ENCODE assay signal across 9 cellular contexts in genomic region chr12:51922762-51923505, GRCh38. TPM values are rescaled to one million over a fixed set of nuclear protein-coding genes. Genes with fewer than 3 reads are reported as not detected.
DNase-seq lines count a peak whose midpoint lies in the region; ATAC-seq, FAIRE-seq and TF ChIP-seq lines count a peak whose summit lies in the region.
"Had no signal": no experiment of that assay in that cellular context is flagged by ENCODE, and none has a peak within 500 bp of the region (broad histone marks: within the 10 kb centered on the region; RNA-seq: fewer than 3 reads in every experiment).

No MANE protein-coding gene starts in this region.

- H3K36me3 ChIP-seq in astrocyte (ENCODE audit: insufficient read depth, low read length) (no peaks in the 10 kb centered on the region), kidney (ENCODE audit: control insufficient read depth in 1 of 2, insufficient read depth in 2 of 2, low read length in 2 of 2) (peaks cover 0 to 3% of the 10 kb centered on the region in 2 donors), stomach smooth muscle (ENCODE audit: control insufficient read depth in 2 of 2, insufficient read depth in 2 of 2, low read length in 2 of 2) (peaks cover 0 to 2% of the 10 kb centered on the region in 2 donors)

- FAIRE-seq in astrocyte (lab: Jason Lieb, UNC) (no peak), kidney (lab: Jason Lieb, UNC) (no peak)
- FAIRE-seq: colon had no signal

- DNase-seq in HFFc6 = peak; percentile 22
- peak; percentile 20 for DNase-seq in astrocyte (ENCODE audit: low read depth)
- DNase-seq in kidney = no peak
- DNase-seq in SHP77 (lab: John Stamatoyannopoulos, UW) = no peak
- no peak for DNase-seq in activated gamma-delta T cell (lab: John Stamatoyannopoulos, UW)

- H3K4me3 Mint-ChIP-seq in HFFc6 = peak overlapping the region; percentile 76
- no peak overlapping the region for H3K4me3 Mint-ChIP-seq in astrocyte (ENCODE audit: unreplicated experiment)

- TF ChIP-seq CTCF in HFFc6 (IDR thresholded peaks at IDR 0.05) = no peak
- no peak for TF ChIP-seq CTCF in astrocyte (IDR thresholded peaks at IDR 0.05; ENCODE audit: insufficient read depth, low read depth, low read length)
- TF ChIP-seq CTCF in kidney (IDR thresholded peaks at IDR 0.05; ENCODE audit: borderline replicate concordance, extremely low read depth, insufficient read depth) = no peak

- peaks cover 5% of the 10 kb centered on the region for H3K27me3 Mint-ChIP-seq in HFFc6 (ENCODE audit: insufficient read depth)
- H3K27me3 Mint-ChIP-seq in astrocyte (ENCODE audit: low read depth, unreplicated experiment) = peaks cover 38% of the 10 kb centered on the region

- H4K20me1 ChIP-seq in astrocyte (ENCODE audit: insufficient read depth, low read length) = no peaks in the 10 kb centered on the region

- H3K9me3 Mint-ChIP-seq in HFFc6 = no peaks in the 10 kb centered on the region
- H3K9me3 Mint-ChIP-seq in astrocyte (ENCODE audit: unreplicated experiment) = peaks cover 1% of the 10 kb centered on the region

- no peak for ATAC-seq in GM21825 (IDR thresholded peaks at IDR 0.05; ENCODE audit: unreplicated experiment)
- ATAC-seq in HG03025 (IDR thresholded peaks at IDR 0.05; ENCODE audit: low FRiP score, unreplicated experiment) = no peak

- H3K36me3 Mint-ChIP-seq in HFFc6 (ENCODE audit: low read depth) (no peaks in the 10 kb centered on the region), astrocyte (ENCODE audit: low read depth, unreplicated experiment) (no peaks in the 10 kb centered on the region)

- intact Hi-C loops in kidney (cut with DNase I) = no loop called here

- H3K9me3 ChIP-seq in astrocyte (ENCODE audit: insufficient read depth, low read depth, low read length) = no peaks in the 10 kb centered on the region
- H3K9me3 ChIP-seq in kidney (ENCODE audit: control insufficient read depth in 1 of 2, low read length in 2 of 2) = no peaks in the 10 kb centered on the region
- H3K9me3 ChIP-seq in stomach smooth muscle (ENCODE audit: control insufficient read depth in 2 of 2, low read length in 2 of 2) = no peaks in the 10 kb centered on the region

- H3K79me2 ChIP-seq in astrocyte (ENCODE audit: insufficient read depth, low read length) = no peaks in the 10 kb centered on the region

- H3K27me3 ChIP-seq in astrocyte (ENCODE audit: insufficient read depth, low read length) = no peaks in the 10 kb centered on the region
- peaks cover 6 to 9% of the 10 kb centered on the region in 2 donors for H3K27me3 ChIP-seq in stomach smooth muscle (ENCODE audit: control insufficient read depth in 1 of 2, insufficient read depth in 2 of 2, low read length in 2 of 2)

- H3K27ac ChIP-seq in astrocyte (ENCODE audit: low read depth, low read length) (no peak overlapping the region), kidney (ENCODE audit: low read depth in 2 of 2, low read length in 2 of 2) (peak overlapping the region; percentile 65 to 68), stomach smooth muscle (ENCODE audit: low read length) (peak overlapping the region; percentile 31)

- peak overlapping the region; percentile 69 for H3K27ac Mint-ChIP-seq in HFFc6
- no peak overlapping the region for H3K27ac Mint-ChIP-seq in astrocyte (ENCODE audit: unreplicated experiment)

- H3K4me3 ChIP-seq in astrocyte (ENCODE audit: insufficient read depth, low read depth, low read length) = no peak overlapping the region
- peak overlapping the region in 1 of 2 donors; percentile 13 for H3K4me3 ChIP-seq in kidney (ENCODE audit: low read length in 2 of 2)
- H3K4me3 ChIP-seq in stomach smooth muscle (ENCODE audit: low read length in 2 of 2) = peak overlapping the region in 1 of 2 donors; percentile 35

- H3K4me2 ChIP-seq in astrocyte (ENCODE audit: low read length) = peak overlapping the region; percentile 73

- H3K9ac ChIP-seq in astrocyte (ENCODE audit: low read length) (no peak overlapping the region), kidney (ENCODE audit: low read length in 2 of 2) (peak overlapping the region in 1 of 2 donors; percentile 44), stomach smooth muscle (ENCODE audit: low read length in 2 of 2) (no peak overlapping the region)

- H3K4me1 Mint-ChIP-seq in HFFc6 (ENCODE audit: low read depth) (peaks cover 24% of the 10 kb centered on the region), astrocyte (ENCODE audit: low read depth, unreplicated experiment) (peaks cover 2% of the 10 kb centered on the region)

- H3K4me1 ChIP-seq in astrocyte (ENCODE audit: insufficient read depth, low read length) (no peaks in the 10 kb centered on the region), kidney (ENCODE audit: control insufficient read depth in 1 of 2, insufficient read depth in 1 of 2, low read depth in 1 of 2, low read length in 2 of 2) (peaks cover 29 to 31% of the 10 kb centered on the region in 2 donors), stomach smooth muscle (ENCODE audit: control insufficient read depth, insufficient read depth, low read length) (peaks cover 14% of the 10 kb centered on the region)

- peak overlapping the region; percentile 69 for H2AFZ ChIP-seq in astrocyte (ENCODE audit: low read depth, low read length)

RNA-seq across cellular contexts. Expression of gene ACVRL1, which starts 15.6 kb away (rescaled TPM):
- total RNA-seq in HFFc6 (2021; fragmentation: NEBNext Ultra II Directional; extraction: Animal tissue kit (Norgen Biotek cat#: 25700)) = 10 to 100 TPM in 3 of 6 experiments, 1 to 10 TPM in 3; 5.4 to 13.5 (median 10.0) TPM
- total RNA-seq in astrocyte = 0.95 and 1.3 TPM in 2 replicates
- 88.4 TPM for total RNA-seq in kidney
- 29.1 TPM for polyA plus RNA-seq in kidney (ENCODE audit: insufficient read depth, low read depth, low replicate concordance)

RNA-seq across cellular contexts. Expression of gene ACVR1B, which starts 28.6 kb away (rescaled TPM):
- 10 to 100 TPM; 13.1 to 15.2 (median 14.0) TPM for total RNA-seq in HFFc6 (2021; fragmentation: NEBNext Ultra II Directional; extraction: Animal tissue kit (Norgen Biotek cat#: 25700))
- total RNA-seq in astrocyte = 13.8 and 15.4 TPM in 2 replicates
- total RNA-seq in kidney = 95.5 TPM
- polyA plus RNA-seq in kidney (ENCODE audit: insufficient read depth, low read depth, low replicate concordance) = 30.6 TPM

RNA-seq across cellular contexts. Expression of gene ANKRD33, which starts 35.0 kb away (rescaled TPM):
- total RNA-seq in HFFc6 (2021; fragmentation: NEBNext Ultra II Directional; extraction: Animal tissue kit (Norgen Biotek cat#: 25700)) = not detected
- total RNA-seq in astrocyte (not detected in 2 replicates), kidney (not detected)
- polyA plus RNA-seq in kidney (ENCODE audit: insufficient read depth, low read depth, low replicate concordance) = not detected

Comparison
In these comparisons a context has a peak if more than half of its experiments do, and no peak if none do; other contexts are left out.
1. DNase-seq: peak in HFFc6 (single experiment) and astrocyte (single experiment); none in kidney (single experiment), SHP77 (0 of 2) and activated gamma-delta T cell (single experiment).